10 cellular contexts compared by ENCODE assay signal in genomic region chr3:120773932-120774331, GRCh38. TPM values are rescaled to one million over a fixed set of nuclear protein-coding genes. Genes with fewer than 3 reads are reported as not detected.
DNase-seq lines count a peak whose midpoint lies in the region; ATAC-seq and TF ChIP-seq lines count a peak whose summit lies in the region.
"Had no signal": no experiment of that assay in that cellular context is flagged by ENCODE, and none has a peak within 500 bp of the region (broad histone marks: within the 10 kb centered on the region; RNA-seq: fewer than 3 reads in every experiment).

No MANE protein-coding gene starts in this region.

- H3K9me3 ChIP-seq in trophoblast cell (ENCODE audit: insufficient read depth, low read depth, low read length), result no peaks in the 10 kb centered on the region

- POLR2A ChIA-PET in activated CD4-positive, alpha-beta T cell treated with anti-CD3 and anti-CD28 coated beads for 36 hours (lab: Charles Lee), result no interaction called here

- intact Hi-C loops in activated CD4-positive, alpha-beta T cell treated with anti-CD3 and anti-CD28 coated beads for 36 hours (cut with DNase I, micrococcal nuclease), result no loop called here

- TF ChIP-seq CTCF in GM13977 (IDR thresholded peaks at IDR 0.05; ENCODE audit: extremely low read depth, insufficient read depth, missing control alignments), result no peak

- no peaks in the 10 kb centered on the region for H3K27me3 ChIP-seq in trophoblast cell (ENCODE audit: insufficient read depth, low read length)

- no peak overlapping the region for H3K4me3 Mint-ChIP-seq in activated CD4-positive, alpha-beta T cell treated with anti-CD3 and anti-CD28 coated beads for 36 hours
- H3K4me3 Mint-ChIP-seq in stimulated activated memory B cell treated with anti-CD40 and anti-IgM and Interleukin-4, amounts not matched to agents 10 μg/mL and 1 μg/mL and 100 μg/mL, for 72 hours, result no peak overlapping the region

- no peak overlapping the region for H2BK12ac ChIP-seq in trophoblast cell (ENCODE audit: low read length)

- H3K9me3 Mint-ChIP-seq in activated CD4-positive, alpha-beta T cell treated with anti-CD3 and anti-CD28 coated beads for 36 hours (ENCODE audit: low read depth), result no peaks in the 10 kb centered on the region
- no peaks in the 10 kb centered on the region for H3K9me3 Mint-ChIP-seq in stimulated activated memory B cell treated with anti-CD40 and anti-IgM and Interleukin-4, amounts not matched to agents 10 μg/mL and 1 μg/mL and 100 μg/mL, for 72 hours

- no peak overlapping the region for H3K27ac ChIP-seq in trophoblast cell (ENCODE audit: low read depth, low read length)
- H3K27ac ChIP-seq: skin epidermis had no signal

- no peak overlapping the region for H2AFZ ChIP-seq in trophoblast cell (ENCODE audit: insufficient read depth, low read length, poor library complexity)

- peaks cover 0 to 5% of the 10 kb centered on the region in 2 experiments for H3K36me3 ChIP-seq in trophoblast cell (ENCODE audit: control insufficient read depth in 1 of 2, insufficient read depth in 2 of 2, low read length in 2 of 2)

- CTCF ChIA-PET in activated CD4-positive, alpha-beta T cell treated with anti-CD3 and anti-CD28 coated beads for 36 hours (lab: Charles Lee), result no interaction called here

- H3K27ac Mint-ChIP-seq in activated CD4-positive, alpha-beta T cell treated with anti-CD3 and anti-CD28 coated beads for 36 hours, result no peak overlapping the region
- no peak overlapping the region for H3K27ac Mint-ChIP-seq in stimulated activated memory B cell treated with anti-CD40 and anti-IgM and Interleukin-4, amounts not matched to agents 10 μg/mL and 1 μg/mL and 100 μg/mL, for 72 hours

- peak; percentile 4 for DNase-seq in activated CD4-positive, alpha-beta T cell treated with anti-CD3 and anti-CD28 coated beads for 36 hours
- DNase-seq in activated CD4-positive, alpha-beta T cell treated with anti-CD3 and anti-CD28 coated beads, Interleukin-2, amount 50 U/mL, for 4 hours, result no peak
- DNase-seq in OCI-M1 (lab: John Stamatoyannopoulos, UW) (peak; percentile 71), trophoblast cell (no peak), dedifferentiated amniotic fluid mesenchymal stem cell (ENCODE audit: extremely low spot score) (no peak), GM13977 (ENCODE audit: low spot score) (no peak)
- DNase-seq: NCI-H446 had no signal

- no peak overlapping the region for H3K14ac ChIP-seq in trophoblast cell (ENCODE audit: low read length)

- H2BK5ac ChIP-seq in trophoblast cell (ENCODE audit: low read depth, low read length, poor library complexity), result no peak overlapping the region

- no peak overlapping the region for H4K91ac ChIP-seq in trophoblast cell (ENCODE audit: low read depth, low read length)

- no peak overlapping the region for H3K23ac ChIP-seq in trophoblast cell (ENCODE audit: low read length)

- no peak overlapping the region for H3K18ac ChIP-seq in trophoblast cell (ENCODE audit: low read length)

- no peaks in the 10 kb centered on the region for H3K27me3 Mint-ChIP-seq in activated CD4-positive, alpha-beta T cell treated with anti-CD3 and anti-CD28 coated beads for 36 hours
- H3K27me3 Mint-ChIP-seq in stimulated activated memory B cell treated with anti-CD40 and anti-IgM and Interleukin-4, amounts not matched to agents 10 μg/mL and 1 μg/mL and 100 μg/mL, for 72 hours, result no peaks in the 10 kb centered on the region

- H3K79me2 ChIP-seq in trophoblast cell (ENCODE audit: control insufficient read depth, insufficient read depth, low read length, poor library complexity), result no peaks in the 10 kb centered on the region

- H3K9ac ChIP-seq in trophoblast cell (ENCODE audit: low read length), result no peak overlapping the region

- H2BK120ac ChIP-seq in trophoblast cell (ENCODE audit: insufficient read depth, low read length, poor library complexity), result peak overlapping the region; percentile 43

- no peaks in the 10 kb centered on the region for H3K79me1 ChIP-seq in trophoblast cell (ENCODE audit: low read length)

- H3K4ac ChIP-seq in trophoblast cell (ENCODE audit: low read depth, low read length), result no peak overlapping the region

- peaks cover 17% of the 10 kb centered on the region for H3K36me3 Mint-ChIP-seq in activated CD4-positive, alpha-beta T cell treated with anti-CD3 and anti-CD28 coated beads for 36 hours (ENCODE audit: low read depth)
- peaks cover 13% of the 10 kb centered on the region for H3K36me3 Mint-ChIP-seq in stimulated activated memory B cell treated with anti-CD40 and anti-IgM and Interleukin-4, amounts not matched to agents 10 μg/mL and 1 μg/mL and 100 μg/mL, for 72 hours

- H3K4me3 ChIP-seq in trophoblast cell (ENCODE audit: low read depth, low read length), result no peak overlapping the region
- H3K4me3 ChIP-seq: skin epidermis had no signal

- no peak overlapping the region for H4K8ac ChIP-seq in trophoblast cell (ENCODE audit: low read depth, low read length)

- no peak overlapping the region for H4K12ac ChIP-seq in trophoblast cell (ENCODE audit: low read depth, low read length)

- no peak overlapping the region for H3K4me2 ChIP-seq in trophoblast cell (ENCODE audit: low read length)

- in situ Hi-C loops in GM13977 (cut with MboI; ENCODE audit: low pct_unique_long_range_greater_than_20kb, low sequenced_read_pairs, unreplicated experiment), result no loop called here

- ATAC-seq in activated CD4-positive, alpha-beta T cell treated with anti-CD3 and anti-CD28 coated beads for 36 hours, result peak; percentile 88
- ATAC-seq in HG02852 (IDR thresholded peaks at IDR 0.05; ENCODE audit: unreplicated experiment), result peak; percentile 92
- ATAC-seq in stimulated activated memory B cell treated with anti-CD40 and anti-IgM and Interleukin-4, amounts not matched to agents 10 μg/mL and 1 μg/mL and 100 μg/mL, for 72 hours, result no peak

- no peak overlapping the region for H2AK5ac ChIP-seq in trophoblast cell (ENCODE audit: low read length)

- H3K4me1 Mint-ChIP-seq in activated CD4-positive, alpha-beta T cell treated with anti-CD3 and anti-CD28 coated beads for 36 hours, result peaks cover 9% of the 10 kb centered on the region
- H3K4me1 Mint-ChIP-seq in stimulated activated memory B cell treated with anti-CD40 and anti-IgM and Interleukin-4, amounts not matched to agents 10 μg/mL and 1 μg/mL and 100 μg/mL, for 72 hours, result no peaks in the 10 kb centered on the region

- H3K4me1 ChIP-seq in trophoblast cell (ENCODE audit: control insufficient read depth in 1 of 2, insufficient read depth in 2 of 2, low read length in 2 of 2), result peaks cover 0 to 2% of the 10 kb centered on the region in 2 experiments

RNA-seq across cellular contexts. Expression of gene GTF2E1, which starts 31.4 kb away (rescaled TPM):
- 10 to 100 TPM; 26.1 to 27.0 TPM for total RNA-seq in activated CD4-positive, alpha-beta T cell treated with anti-CD3 and anti-CD28 coated beads for 36 hours
- polyA plus RNA-seq in trophoblast cell (2013), result 34.9 and 35.9 TPM in 2 replicates

RNA-seq across cellular contexts. Expression of gene RABL3, which starts 31.6 kb away (rescaled TPM):
- 10 to 100 TPM; 35.5 to 37.8 TPM for total RNA-seq in activated CD4-positive, alpha-beta T cell treated with anti-CD3 and anti-CD28 coated beads for 36 hours
- polyA plus RNA-seq in trophoblast cell (2013), result 11.5 and 12.3 TPM in 2 replicates

Comparison
In these comparisons a context has a peak if more than half of its experiments do, and no peak if none do; other contexts are left out.
1. DNase-seq: peak in activated CD4-positive, alpha-beta T cell treated with anti-CD3 and anti-CD28 coated beads for 36 hours (single experiment) and OCI-M1 (single experiment); none in activated CD4-positive, alpha-beta T cell treated with anti-CD3 and anti-CD28 coated beads, Interleukin-2, amount 50 U/mL, for 4 hours (0 of 2), trophoblast cell (0 of 2), dedifferentiated amniotic fluid mesenchymal stem cell (single experiment) and GM13977 (single experiment).